1 cellular context compared by ENCODE assay signal in genomic region chr7:569071-569855, GRCh38.
TF ChIP-seq lines count a peak whose summit lies in the region.

No MANE protein-coding gene starts in this region.

TF ChIP-seq in WTC11, 78 proteins besides CTCF, POLR2A, EP300 and RAD21 (continued from another document):
- no peak for TF ChIP-seq PREB (CRISPR knock-in tag; IDR thresholded peaks at IDR 0.05; ENCODE audit: borderline replicate concordance)
